ENCODE assay signal across 10 cellular contexts in genomic region chr1:204077979-204078696, GRCh38. TPM values are rescaled to one million over a fixed set of nuclear protein-coding genes. Genes with fewer than 3 reads are reported as not detected.
DNase-seq lines count a peak whose midpoint lies in the region; ATAC-seq and TF ChIP-seq lines count a peak whose summit lies in the region.
"Had no signal": no experiment of that assay in that cellular context is flagged by ENCODE, and none has a peak within 500 bp of the region (broad histone marks: within the 10 kb centered on the region; RNA-seq: fewer than 3 reads in every experiment).

No MANE protein-coding gene starts in this region.

- no CpG with 5 or more reads among the region's 17 CpGs for WGBS in mesendoderm (ENCODE audit: extremely low coverage, insufficient coverage, low lambda C conversion rate)

- H3K9ac ChIP-seq in mesendoderm (ENCODE audit: low read length), result peak overlapping the region; percentile 60

- H3K4me3 ChIP-seq in mesendoderm (ENCODE audit: low read length), result no peak overlapping the region

- peak overlapping the region; percentile 69 for H3K18ac ChIP-seq in mesendoderm (ENCODE audit: low read length)

- no peak overlapping the region for H2BK15ac ChIP-seq in mesendoderm (replicated peaks; ENCODE audit: low read depth)

- H3K79me1 ChIP-seq in mesendoderm (ENCODE audit: low read length), result peaks cover 8% of the 10 kb centered on the region

- no peaks in the 10 kb centered on the region for H3K27me3 Mint-ChIP-seq in chondrocyte (ENCODE audit: low read depth)
- H3K27me3 Mint-ChIP-seq in activated CD4-positive, alpha-beta T cell treated with anti-CD3 and anti-CD28 coated beads for 36 hours, result peaks cover 43% of the 10 kb centered on the region
- H3K27me3 Mint-ChIP-seq in activated T-cell treated with anti-CD3 and anti-CD28 coated beads, Interleukin-2, amount 50 U/mL, for 72 hours (ENCODE audit: low read depth), result peaks cover 40% of the 10 kb centered on the region

- POLR2A ChIA-PET in activated CD4-positive, alpha-beta T cell treated with anti-CD3 and anti-CD28 coated beads for 36 hours (lab: Charles Lee), result interaction anchor here (0.6 kb wide), 1 partner anchor 478 kb away, joined by 4 read pairs; no protein-coding TSS in a partner anchor

- H3K27ac ChIP-seq in mesendoderm (ENCODE audit: low read depth, low read length), result peak overlapping the region; percentile 60

- no peak overlapping the region for H2AK5ac ChIP-seq in mesendoderm (ENCODE audit: low read length)

- no peaks in the 10 kb centered on the region for H3K9me3 Mint-ChIP-seq in chondrocyte (ENCODE audit: low read depth)
- H3K9me3 Mint-ChIP-seq in activated CD4-positive, alpha-beta T cell treated with anti-CD3 and anti-CD28 coated beads for 36 hours (ENCODE audit: low read depth), result no peaks in the 10 kb centered on the region
- no peaks in the 10 kb centered on the region for H3K9me3 Mint-ChIP-seq in activated T-cell treated with anti-CD3 and anti-CD28 coated beads, Interleukin-2, amount 50 U/mL, for 72 hours

- peak overlapping the region; percentile 40 for H2BK120ac ChIP-seq in mesendoderm (ENCODE audit: low read depth, low read length)

- no peak overlapping the region for H4K5ac ChIP-seq in mesendoderm (ENCODE audit: low read length)

- no peak for ATAC-seq in GM21576 (IDR thresholded peaks at IDR 0.05; ENCODE audit: unreplicated experiment)
- no peak for ATAC-seq in activated CD4-positive, alpha-beta T cell treated with anti-CD3 and anti-CD28 coated beads for 36 hours
- no peak for ATAC-seq in activated T-cell treated with anti-CD3 and anti-CD28 coated beads, Interleukin-2, amount 50 U/mL, for 72 hours (replicated peaks in 1 of 2)
- ATAC-seq: left lobe of liver had no signal

- intact Hi-C loops in activated CD4-positive, alpha-beta T cell treated with anti-CD3 and anti-CD28 coated beads for 36 hours (cut with DNase I, micrococcal nuclease), result no loop called here

- no peaks in the 10 kb centered on the region for H3K36me3 Mint-ChIP-seq in chondrocyte (ENCODE audit: low read depth)
- H3K36me3 Mint-ChIP-seq in activated CD4-positive, alpha-beta T cell treated with anti-CD3 and anti-CD28 coated beads for 36 hours (ENCODE audit: low read depth), result no peaks in the 10 kb centered on the region
- H3K36me3 Mint-ChIP-seq in activated T-cell treated with anti-CD3 and anti-CD28 coated beads, Interleukin-2, amount 50 U/mL, for 72 hours (ENCODE audit: insufficient read depth in 2 of 2), result no peaks in the 10 kb centered on the region

- H4K8ac ChIP-seq in mesendoderm (ENCODE audit: low read depth, low read length), result no peak overlapping the region

- peak overlapping the region; percentile 85 for H3K56ac ChIP-seq in mesendoderm (ENCODE audit: low read length)

- H3K27me3 ChIP-seq in mesendoderm (ENCODE audit: insufficient read depth, low read length, poor library complexity), result no peaks in the 10 kb centered on the region

- no peak for TF ChIP-seq CTCF in chondrocyte (IDR thresholded peaks at IDR 0.05)

- H3K4me2 ChIP-seq in mesendoderm (ENCODE audit: low read length), result peak overlapping the region; percentile 1

- H3K4me1 Mint-ChIP-seq in chondrocyte (ENCODE audit: low read depth), result peaks cover 51% of the 10 kb centered on the region
- peaks cover 16% of the 10 kb centered on the region for H3K4me1 Mint-ChIP-seq in activated CD4-positive, alpha-beta T cell treated with anti-CD3 and anti-CD28 coated beads for 36 hours
- H3K4me1 Mint-ChIP-seq in activated T-cell treated with anti-CD3 and anti-CD28 coated beads, Interleukin-2, amount 50 U/mL, for 72 hours (ENCODE audit: low read depth), result peaks cover 12% of the 10 kb centered on the region

- DNase-seq in A172 (ENCODE audit: low spot score), result peak; percentile 26
- DNase-seq in NCI-H187 (lab: John Stamatoyannopoulos, UW), result peak; percentile 96
- no peak for DNase-seq in chondrocyte (ENCODE audit: low spot score)
- DNase-seq in mesendoderm, result peak; percentile 92
- no peak for DNase-seq in NCI-H446 (lab: John Stamatoyannopoulos, UW)
- DNase-seq in activated CD4-positive, alpha-beta T cell treated with anti-CD3 and anti-CD28 coated beads for 36 hours, result no peak
- no peak for DNase-seq in activated T-cell treated with anti-CD3 and anti-CD28 coated beads, Interleukin-2, amount 50 U/mL, for 72 hours
- DNase-seq: Karpas-422 had no signal

- peaks cover 68% of the 10 kb centered on the region for H3K79me2 ChIP-seq in mesendoderm (ENCODE audit: control insufficient read depth, insufficient read depth, low read length)

- peak overlapping the region; percentile 76 for H3K27ac Mint-ChIP-seq in chondrocyte (ENCODE audit: unreplicated experiment)
- H3K27ac Mint-ChIP-seq in activated CD4-positive, alpha-beta T cell treated with anti-CD3 and anti-CD28 coated beads for 36 hours, result no peak overlapping the region
- H3K27ac Mint-ChIP-seq in activated T-cell treated with anti-CD3 and anti-CD28 coated beads, Interleukin-2, amount 50 U/mL, for 72 hours, result no peak overlapping the region

- H3K23ac ChIP-seq in mesendoderm (ENCODE audit: low read length), result no peak overlapping the region

- H3K4ac ChIP-seq in mesendoderm (ENCODE audit: low read depth, low read length), result peak overlapping the region; percentile 93

- CTCF ChIA-PET in activated CD4-positive, alpha-beta T cell treated with anti-CD3 and anti-CD28 coated beads for 36 hours (lab: Charles Lee), result interaction anchor here (0.6 to 0.7 kb wide), 2 partner anchors 736 to 1323 kb away, joined by 3 read pairs; no protein-coding TSS in a partner anchor

- peak overlapping the region; percentile 10 for H2BK5ac ChIP-seq in mesendoderm (ENCODE audit: low read length)

- H3K4me1 ChIP-seq in mesendoderm (ENCODE audit: control insufficient read depth, low read depth, low read length), result peaks cover 21% of the 10 kb centered on the region

- H3K4me3 Mint-ChIP-seq in chondrocyte (ENCODE audit: unreplicated experiment), result no peak overlapping the region
- H3K4me3 Mint-ChIP-seq in activated CD4-positive, alpha-beta T cell treated with anti-CD3 and anti-CD28 coated beads for 36 hours, result no peak overlapping the region
- no peak overlapping the region for H3K4me3 Mint-ChIP-seq in activated T-cell treated with anti-CD3 and anti-CD28 coated beads, Interleukin-2, amount 50 U/mL, for 72 hours

- no peaks in the 10 kb centered on the region for H3K36me3 ChIP-seq in mesendoderm (ENCODE audit: control insufficient read depth, insufficient read depth, low read length)

RNA-seq across cellular contexts. Expression of gene SOX13, which starts 5.2 kb away (rescaled TPM):
- total RNA-seq in A172 (2014; rRNA removed; shearing (Covaris generic)), result 7.0 and 11.2 TPM in 2 replicates
- total RNA-seq in chondrocyte, result 3.6 to 9.1 TPM (median 7.6 TPM) in 3 replicates
- polyA plus RNA-seq in mesendoderm (2013, experiment 1 of 2), result 31.8 TPM
- polyA plus RNA-seq in mesendoderm (2013, experiment 2 of 2), result 31.5 TPM
- 1 to 10 TPM in 1 of 2 experiments, under 1 TPM in 1; 0.73 to 1.1 TPM for total RNA-seq in activated CD4-positive, alpha-beta T cell treated with anti-CD3 and anti-CD28 coated beads for 36 hours
- total RNA-seq in activated T-cell treated with anti-CD3 and anti-CD28 coated beads, Interleukin-2, amount 50 U/mL, for 72 hours, result 1 to 10 TPM; 1.9 to 3.9 TPM

Comparison
In these comparisons a context has a peak if more than half of its experiments do, and no peak if none do; other contexts are left out.
1. DNase-seq: peak in A172 (single experiment), NCI-H187 (2 of 2) and mesendoderm (single experiment); none in chondrocyte (single experiment), NCI-H446 (0 of 2), activated CD4-positive, alpha-beta T cell treated with anti-CD3 and anti-CD28 coated beads for 36 hours (single experiment) and activated T-cell treated with anti-CD3 and anti-CD28 coated beads, Interleukin-2, amount 50 U/mL, for 72 hours (0 of 2).